ENCODE assay signal across 8 cellular contexts in the genomic region with DNA sequence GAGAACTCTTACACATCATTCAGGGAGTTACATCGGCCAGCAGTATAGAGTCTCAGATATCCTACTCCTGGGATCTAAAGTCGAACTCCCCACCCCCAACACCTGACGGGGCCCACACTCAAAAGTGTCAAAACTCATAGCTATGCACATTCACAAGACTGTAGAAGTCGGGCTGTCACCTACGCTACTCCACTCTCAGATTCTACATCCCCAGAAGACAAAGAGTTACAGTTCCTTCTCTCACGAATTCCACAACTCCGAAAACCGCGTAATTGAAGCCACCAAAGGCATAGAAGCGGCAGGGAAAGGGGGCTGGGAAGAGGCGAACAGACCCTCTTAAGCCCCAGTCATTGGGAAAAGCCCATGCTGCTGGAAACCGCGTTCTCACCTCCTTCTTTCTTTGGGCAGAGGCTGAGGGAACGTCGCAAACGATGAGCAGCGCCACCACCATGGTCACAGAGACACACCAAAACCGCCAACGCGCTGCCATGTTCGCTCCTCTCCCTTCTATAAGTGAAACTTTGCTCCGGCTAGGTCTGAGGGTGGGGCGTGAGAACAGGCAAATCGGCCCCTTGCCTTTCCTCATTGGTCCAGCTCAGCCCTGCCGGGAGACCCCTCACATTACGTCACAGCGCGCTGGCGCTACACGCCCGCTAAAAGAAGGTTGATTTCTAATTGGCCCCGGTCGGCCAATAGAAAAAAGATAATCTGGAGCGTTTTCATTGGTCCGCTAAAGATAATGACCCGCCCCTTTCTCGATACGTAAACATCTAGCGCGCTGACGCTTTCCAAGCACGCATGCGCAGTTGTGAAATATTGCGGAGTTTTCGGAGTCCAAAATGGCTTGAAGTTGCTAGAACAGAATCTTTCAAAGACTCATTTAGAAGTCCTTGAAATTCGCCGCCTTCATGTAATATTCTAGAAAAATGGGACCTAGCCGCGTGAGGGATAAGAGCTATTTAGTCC. TPM values are rescaled to one million over a fixed set of nuclear protein-coding genes. Genes with fewer than 3 reads are reported as not detected.
A peak's percentile ranks its signal among the peaks of the same experiment; 100 is the strongest.
DNase-seq lines count a peak whose midpoint lies in the region; ATAC-seq and TF ChIP-seq lines count a peak whose summit lies in the region.

MAGT1 (minus strand) TSS at position 515 of the 966 bp plus-strand sequence; CDS start at position 490, 25 bp downstream.

- H4K20me1 ChIP-seq in smooth muscle cell (ENCODE audit: low read depth) = peaks cover 16% of the 10 kb centered on the region

- H3K4me2 ChIP-seq in smooth muscle cell = peak within 1 kb of the TSS; percentile 87

- peak within 1 kb of the TSS; percentile 97 for H3K4me3 Mint-ChIP-seq in WTC11

- no peaks in the 10 kb centered on the region for H3K9me3 ChIP-seq in AG04450 (ENCODE audit: control insufficient read depth, insufficient read depth, low read length)
- no peaks in the 10 kb centered on the region for H3K9me3 ChIP-seq in smooth muscle cell (replicated peaks; ENCODE audit: low read depth)

- H3K79me2 ChIP-seq in smooth muscle cell (ENCODE audit: low read depth) = peaks cover 49% of the 10 kb centered on the region

- TF ChIP-seq CTCF in AG04450 (IDR thresholded peaks at IDR 0.05; ENCODE audit: low read depth, low read length) (no peak), WTC11 (IDR thresholded peaks at IDR 0.05) (no peak), cardiac fibroblast (IDR thresholded peaks at IDR 0.05; ENCODE audit: low read depth, low read length) (no peak), smooth muscle cell (IDR thresholded peaks at IDR 0.05; ENCODE audit: borderline replicate concordance, insufficient read depth, poor library complexity, severe bottlenecking) (no peak)

- H2AFZ ChIP-seq in smooth muscle cell (ENCODE audit: low read depth) = peak within 1 kb of the TSS; percentile 67

- POLR2A ChIA-PET in AG04450 (lab: Yijun Ruan, JAX) (interaction anchor here (0.6 kb wide), 1 partner anchor 123 kb away, joined by 4 read pairs; no protein-coding TSS in a partner anchor), WTC11 (lab: Charles Lee) (interaction anchor here (0.6 to 1.0 kb wide), 3 partner anchors 117 to 212 kb away, joined by 3 read pairs; no protein-coding TSS in a partner anchor)

- no peaks in the 10 kb centered on the region for H3K36me3 ChIP-seq in smooth muscle cell (ENCODE audit: low read depth)

- H3K27ac ChIP-seq in AG04450 (ENCODE audit: low read depth, low read length) (peak within 1 kb of the TSS; percentile 90), smooth muscle cell (ENCODE audit: low read depth) (peak within 1 kb of the TSS; percentile 94)

- H3K27ac Mint-ChIP-seq in WTC11 = peak within 1 kb of the TSS; percentile 100

- peak; percentile 93 for ATAC-seq in GM18909 (IDR thresholded peaks at IDR 0.05; ENCODE audit: poor library complexity, unreplicated experiment)
- ATAC-seq in HG03175 (IDR thresholded peaks at IDR 0.05; ENCODE audit: unreplicated experiment) = peak; percentile 94
- ATAC-seq in WTC11 = peak; percentile 93

- WGBS in smooth muscle cell (ENCODE audit: low lambda C conversion rate) = 41% methylated on average over 49 of the region's 49 CpGs

- no peaks in the 10 kb centered on the region for H3K4me1 Mint-ChIP-seq in WTC11

- H3K4me1 ChIP-seq in smooth muscle cell (ENCODE audit: low read depth) = peaks cover 9% of the 10 kb centered on the region

- peaks cover 9% of the 10 kb centered on the region for H3K36me3 Mint-ChIP-seq in WTC11

- H3K27me3 Mint-ChIP-seq in WTC11 (ENCODE audit: low read depth) = no peaks in the 10 kb centered on the region

- peak within 1 kb of the TSS; percentile 94 for H3K9ac ChIP-seq in smooth muscle cell (ENCODE audit: low read depth)

- H3F3A ChIP-seq in smooth muscle cell (ENCODE audit: low read depth) = no peaks in the 10 kb centered on the region

- H3K27me3 ChIP-seq in AG04450 (ENCODE audit: control insufficient read depth, insufficient read depth, low read length) (no peaks in the 10 kb centered on the region), smooth muscle cell (ENCODE audit: low read depth) (no peaks in the 10 kb centered on the region)

- CTCF ChIA-PET in AG04450 (lab: Charles Lee) = no interaction called here
- CTCF ChIA-PET in WTC11 (lab: Charles Lee) = no interaction called here

- H3K9me3 Mint-ChIP-seq in WTC11 = no peaks in the 10 kb centered on the region

- peak within 1 kb of the TSS; percentile 89 for H3K4me3 ChIP-seq in AG04450 (ENCODE audit: low read depth, low read length)
- H3K4me3 ChIP-seq in cardiac fibroblast (replicated peaks in 1 of 2; ENCODE audit: low read depth in 2 of 2, low read length in 2 of 2) = peak within 1 kb of the TSS; percentile 68 to 79
- peak within 1 kb of the TSS; percentile 67 for H3K4me3 ChIP-seq in smooth muscle cell

- peak; percentile 89 for DNase-seq in AG04450 (ENCODE audit: low read depth, low spot score)
- DNase-seq in NCI-H226 = peak; percentile 87
- DNase-seq in WTC11 (ENCODE audit: low spot score) = peak; percentile 86
- peak; percentile 97 to 98 for DNase-seq in cardiac fibroblast (ENCODE audit: low read depth in 2 of 2)
- DNase-seq in iPS-NIHi7 (ENCODE audit: extremely low spot score) = peak; percentile 83
- peak; percentile 41 for DNase-seq in smooth muscle cell (lab: John Stamatoyannopoulos, UW; ENCODE audit: unreplicated experiment)

TF ChIP-seq in WTC11, 78 proteins besides CTCF, POLR2A, EP300 and RAD21:
- TF ChIP-seq NR2C2 (CRISPR knock-in tag; IDR thresholded peaks at IDR 0.05) (no peak), NFATC4 (CRISPR knock-in tag; IDR thresholded peaks at IDR 0.05) (no peak), NFYB (CRISPR knock-in tag; conservative IDR thresholded peaks at IDR 0.05; ENCODE audit: low read depth) (peak; percentile 51; the same call in 1 of the 2 replicates), SP1 (CRISPR knock-in tag; conservative IDR thresholded peaks at IDR 0.05) (peak; percentile 59), ZNF425 (CRISPR knock-in tag; conservative IDR thresholded peaks at IDR 0.05) (no peak), ESRRA (CRISPR knock-in tag; IDR thresholded peaks at IDR 0.05; ENCODE audit: borderline replicate concordance) (no peak), MLX (CRISPR knock-in tag; IDR thresholded peaks at IDR 0.05) (no peak), GABPB1 (CRISPR knock-in tag; IDR thresholded peaks at IDR 0.05) (no peak), CREM (CRISPR knock-in tag; IDR thresholded peaks at IDR 0.05) (peak; percentile 63; the same call in 1 of the 2 replicates)
- TF ChIP-seq, protein P1, sequence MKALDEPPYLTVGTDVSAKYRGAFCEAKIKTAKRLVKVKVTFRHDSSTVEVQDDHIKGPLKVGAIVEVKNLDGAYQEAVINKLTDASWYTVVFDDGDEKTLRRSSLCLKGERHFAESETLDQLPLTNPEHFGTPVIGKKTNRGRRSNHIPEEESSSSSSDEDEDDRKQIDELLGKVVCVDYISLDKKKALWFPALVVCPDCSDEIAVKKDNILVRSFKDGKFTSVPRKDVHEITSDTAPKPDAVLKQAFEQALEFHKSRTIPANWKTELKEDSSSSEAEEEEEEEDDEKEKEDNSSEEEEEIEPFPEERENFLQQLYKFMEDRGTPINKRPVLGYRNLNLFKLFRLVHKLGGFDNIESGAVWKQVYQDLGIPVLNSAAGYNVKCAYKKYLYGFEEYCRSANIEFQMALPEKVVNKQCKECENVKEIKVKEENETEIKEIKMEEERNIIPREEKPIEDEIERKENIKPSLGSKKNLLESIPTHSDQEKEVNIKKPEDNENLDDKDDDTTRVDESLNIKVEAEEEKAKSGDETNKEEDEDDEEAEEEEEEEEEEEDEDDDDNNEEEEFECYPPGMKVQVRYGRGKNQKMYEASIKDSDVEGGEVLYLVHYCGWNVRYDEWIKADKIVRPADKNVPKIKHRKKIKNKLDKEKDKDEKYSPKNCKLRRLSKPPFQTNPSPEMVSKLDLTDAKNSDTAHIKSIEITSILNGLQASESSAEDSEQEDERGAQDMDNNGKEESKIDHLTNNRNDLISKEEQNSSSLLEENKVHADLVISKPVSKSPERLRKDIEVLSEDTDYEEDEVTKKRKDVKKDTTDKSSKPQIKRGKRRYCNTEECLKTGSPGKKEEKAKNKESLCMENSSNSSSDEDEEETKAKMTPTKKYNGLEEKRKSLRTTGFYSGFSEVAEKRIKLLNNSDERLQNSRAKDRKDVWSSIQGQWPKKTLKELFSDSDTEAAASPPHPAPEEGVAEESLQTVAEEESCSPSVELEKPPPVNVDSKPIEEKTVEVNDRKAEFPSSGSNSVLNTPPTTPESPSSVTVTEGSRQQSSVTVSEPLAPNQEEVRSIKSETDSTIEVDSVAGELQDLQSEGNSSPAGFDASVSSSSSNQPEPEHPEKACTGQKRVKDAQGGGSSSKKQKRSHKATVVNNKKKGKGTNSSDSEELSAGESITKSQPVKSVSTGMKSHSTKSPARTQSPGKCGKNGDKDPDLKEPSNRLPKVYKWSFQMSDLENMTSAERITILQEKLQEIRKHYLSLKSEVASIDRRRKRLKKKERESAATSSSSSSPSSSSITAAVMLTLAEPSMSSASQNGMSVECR (CRISPR knock-in tag; IDR thresholded peaks at IDR 0.05; ENCODE audit: borderline replicate concordance) = 0 out of 2 replicates have a peak, but pooled peaks have one; percentile 35
TF ChIP-seq in WTC11: peak in this region for 4.

RNA-seq across cellular contexts. Expression of gene MAGT1, which starts in this region (rescaled TPM):
- 74.4 and 92.7 TPM in 2 replicates for polyA plus RNA-seq in AG04450 (2011; rRNA removed)
- polyA minus RNA-seq in AG04450 (2011; rRNA and poly(A)+ RNA removed) = 81.7 and 95.2 TPM in 2 replicates
- total RNA-seq in WTC11 (2021) = 32.2 to 37.1 TPM (median 33.6 TPM) in 3 replicates
- 122 and 129 TPM in 2 replicates for total RNA-seq in smooth muscle cell
- polyA plus RNA-seq in smooth muscle cell = 39.3 and 48.0 TPM in 2 replicates

Comparison
In these comparisons a context has a peak if more than half of its experiments do, and no peak if none do; other contexts are left out.
1. Peak in every context shown above with its lines: DNase-seq, ATAC-seq, H3K4me3 ChIP-seq and H3K27ac ChIP-seq.
2. DNase-seq: peak in every context shown above with its lines; median percentile 98 in cardiac fibroblast; 89 in AG04450; 87 in NCI-H226; 86 in WTC11; 83 in iPS-NIHi7; 41 in smooth muscle cell.